ENCODE assay signal across 14 cellular contexts in genomic region chr1:16392740-16393139, GRCh38. TPM values are rescaled to one million over a fixed set of nuclear protein-coding genes. Genes with fewer than 3 reads are reported as not detected.
A peak's percentile ranks its signal among the peaks of the same experiment; 100 is the strongest.
DNase-seq lines count a peak whose midpoint lies in the region; ATAC-seq, FAIRE-seq and TF ChIP-seq lines count a peak whose summit lies in the region.
"Had no signal": no experiment of that assay in that cellular context is flagged by ENCODE, and none has a peak within 500 bp of the region (broad histone marks: within the 10 kb centered on the region; RNA-seq: fewer than 3 reads in every experiment).

No MANE protein-coding gene starts in this region.

- H3K4me1 Mint-ChIP-seq in activated naive CD4-positive, alpha-beta T cell treated with anti-CD3 and anti-CD28 coated beads, Interleukin-2, amount 10 ng/mL, durations not matched to agents 7 days and 5 days = peaks cover 39% of the 10 kb centered on the region
- H3K4me1 Mint-ChIP-seq in activated T-helper 17 cell treated with anti-CD3 and anti-CD28 coated beads, Interleukin-2, amount 50 U/mL, for 72 hours = peaks cover 32% of the 10 kb centered on the region

- H3K27me3 Mint-ChIP-seq in activated naive CD4-positive, alpha-beta T cell treated with anti-CD3 and anti-CD28 coated beads, Interleukin-2, amount 10 ng/mL, durations not matched to agents 7 days and 5 days = no peaks in the 10 kb centered on the region
- no peaks in the 10 kb centered on the region for H3K27me3 Mint-ChIP-seq in activated T-helper 17 cell treated with anti-CD3 and anti-CD28 coated beads, Interleukin-2, amount 50 U/mL, for 72 hours

- peaks cover 0 to 65% (median 44%) of the 10 kb centered on the region in 6 donors for H3K36me3 ChIP-seq in spleen

- H3K4me3 Mint-ChIP-seq in activated naive CD4-positive, alpha-beta T cell treated with anti-CD3 and anti-CD28 coated beads, Interleukin-2, amount 10 ng/mL, durations not matched to agents 7 days and 5 days = no peak overlapping the region
- no peak overlapping the region for H3K4me3 Mint-ChIP-seq in activated T-helper 17 cell treated with anti-CD3 and anti-CD28 coated beads, Interleukin-2, amount 50 U/mL, for 72 hours

- no peaks in the 10 kb centered on the region for H3K9me3 Mint-ChIP-seq in activated naive CD4-positive, alpha-beta T cell treated with anti-CD3 and anti-CD28 coated beads, Interleukin-2, amount 10 ng/mL, durations not matched to agents 7 days and 5 days
- H3K9me3 Mint-ChIP-seq in activated T-helper 17 cell treated with anti-CD3 and anti-CD28 coated beads, Interleukin-2, amount 50 U/mL, for 72 hours = no peaks in the 10 kb centered on the region

- peaks cover 24% of the 10 kb centered on the region for H3K36me3 Mint-ChIP-seq in activated naive CD4-positive, alpha-beta T cell treated with anti-CD3 and anti-CD28 coated beads, Interleukin-2, amount 10 ng/mL, durations not matched to agents 7 days and 5 days
- peaks cover 84% of the 10 kb centered on the region for H3K36me3 Mint-ChIP-seq in activated T-helper 17 cell treated with anti-CD3 and anti-CD28 coated beads, Interleukin-2, amount 50 U/mL, for 72 hours (ENCODE audit: low read depth)

- H3K27ac ChIP-seq in spleen = peak overlapping the region in 5 of 8 donors; percentile 25 to 74 (median 57)
- H3K27ac ChIP-seq: HL-60 had no signal

- H3K27ac Mint-ChIP-seq in activated naive CD4-positive, alpha-beta T cell treated with anti-CD3 and anti-CD28 coated beads, Interleukin-2, amount 10 ng/mL, durations not matched to agents 7 days and 5 days = peak overlapping the region; percentile 58
- H3K27ac Mint-ChIP-seq in activated T-helper 17 cell treated with anti-CD3 and anti-CD28 coated beads, Interleukin-2, amount 50 U/mL, for 72 hours = peak overlapping the region; percentile 78

- no peak for FAIRE-seq in GM19239 (lab: Jason Lieb, UNC)
- FAIRE-seq: endothelial cell of umbilical vein had no signal

- no peaks in the 10 kb centered on the region for H3K9me3 ChIP-seq in spleen

- H3K4me3 ChIP-seq in fibroblast of the aortic adventitia (ENCODE audit: low read depth, low read length) (no peak overlapping the region), spleen (no peak overlapping the region)
- H3K4me3 ChIP-seq: lung had no signal

- TF ChIP-seq POLR2A in spleen (IDR thresholded peaks at IDR 0.05) = no peak

- DNase-seq in activated naive CD4-positive, alpha-beta T cell treated with anti-CD3 and anti-CD28 coated beads, Interleukin-2, amount 10 ng/mL, durations not matched to agents 7 days and 5 days = no peak
- DNase-seq in activated naive CD4-positive, alpha-beta T cell treated with anti-CD3 and anti-CD28 coated beads, Interleukin-2, amount 50 U/mL, for 16 hours = no peak
- DNase-seq in fibroblast of the aortic adventitia (ENCODE audit: low read depth) (peak; percentile 32), spleen (no peak), GM19239 (ENCODE audit: insufficient read length, low spot score) (no peak), NCI-H748 treated with DMSO at 0.1 percent for 48 hours (lab: John Stamatoyannopoulos, UW) (no peak)
- no peak for DNase-seq in activated CD4-positive, CD25-positive, alpha-beta regulatory T cell treated with anti-CD3 and anti-CD28 coated beads, Interleukin-2, amount 50 U/mL, for 72 hours
- DNase-seq: DMS79 treated with DMSO at 0.1 percent for 48 hours, NCI-H2081, SHP77 had no signal

- peaks cover 34 to 95% (median 71%) of the 10 kb centered on the region in 6 donors for H3K4me1 ChIP-seq in spleen

- CTCF ChIA-PET in activated naive CD4-positive, alpha-beta T cell treated with anti-CD3 and anti-CD28 coated beads, Interleukin-2, amount 10 ng/mL, durations not matched to agents 7 days and 5 days (lab: Charles Lee) = no interaction called here

- WGBS in spleen, 5 donors = 64 to 88% (median 80%) methylated on average over 4 of the region's 4 CpGs

- intact Hi-C loops in spleen (cut with DNase I; ENCODE audit: low total_unique reads) = no loop called here

- TF ChIP-seq CTCF in fibroblast of the aortic adventitia (IDR thresholded peaks at IDR 0.05; ENCODE audit: insufficient read depth, low read length) (no peak), spleen (IDR thresholded peaks at IDR 0.05 in 8 of 11, conservative IDR thresholded peaks at IDR 0.05 in 3 of 11) (no peak)

- no peaks in the 10 kb centered on the region for H3K27me3 ChIP-seq in spleen (replicated peaks in 1 of 7)

- no peak for ATAC-seq in activated T-helper 17 cell treated with anti-CD3 and anti-CD28 coated beads, Interleukin-2, amount 50 U/mL, for 72 hours (replicated peaks)

RNA-seq across cellular contexts. Expression of gene SZRD1, which starts 25.7 kb away (rescaled TPM):
- total RNA-seq in activated T-helper 17 cell treated with anti-CD3 and anti-CD28 coated beads, Interleukin-2, amount 50 U/mL, for 72 hours = 100 to 1,000 TPM; 172 to 204 TPM
- 67.1 and 97.9 TPM in 2 replicates for total RNA-seq in fibroblast of the aortic adventitia (ENCODE audit: low replicate concordance)
- 100 to 1,000 TPM in 4 of 7 donors, 10 to 100 TPM in 3; 68.9 to 129 (median 103) TPM for total RNA-seq in spleen
- 10 to 100 TPM; 37.8 to 84.1 (median 53.8) TPM for polyA plus RNA-seq in spleen

RNA-seq across cellular contexts. Expression of gene FBXO42, which starts 40.5 kb away (rescaled TPM):
- 10 to 100 TPM; 19.7 to 27.3 TPM for total RNA-seq in activated T-helper 17 cell treated with anti-CD3 and anti-CD28 coated beads, Interleukin-2, amount 50 U/mL, for 72 hours
- total RNA-seq in fibroblast of the aortic adventitia (ENCODE audit: low replicate concordance) (16.5 and 18.6 TPM in 2 replicates), spleen (10 to 100 TPM; 18.7 to 30.2 (median 23.7) TPM)
- 10 to 100 TPM in 1 of 3 donors, 1 to 10 TPM in 2; 8.6 to 12.4 (median 9.9) TPM for polyA plus RNA-seq in spleen

RNA-seq across cellular contexts. Expression of gene SPATA21, which starts 44.5 kb away (rescaled TPM):
- under 1 TPM in 1 of 2 donors, not detected in 1; 0.08 TPM for total RNA-seq in activated T-helper 17 cell treated with anti-CD3 and anti-CD28 coated beads, Interleukin-2, amount 50 U/mL, for 72 hours
- not detected in 2 replicates for total RNA-seq in fibroblast of the aortic adventitia (ENCODE audit: low replicate concordance)
- total RNA-seq in spleen = under 1 TPM in 1 of 7 donors, not detected in 6; 0.30 TPM
- under 1 TPM; 0.13 to 0.32 (median 0.18) TPM for polyA plus RNA-seq in spleen
- total RNA-seq: endothelial cell of umbilical vein, lung had no signal
- polyA plus RNA-seq: endothelial cell of umbilical vein had no signal

RNA-seq across cellular contexts. Expression of gene NECAP2, which starts 47.8 kb away (rescaled TPM):
- 10 to 100 TPM; 68.0 to 83.7 TPM for total RNA-seq in activated T-helper 17 cell treated with anti-CD3 and anti-CD28 coated beads, Interleukin-2, amount 50 U/mL, for 72 hours
- 71.5 and 73.9 TPM in 2 replicates for total RNA-seq in fibroblast of the aortic adventitia (ENCODE audit: low replicate concordance)
- total RNA-seq in spleen = 100 to 1,000 TPM in 6 of 7 donors, 10 to 100 TPM in 1; 98.8 to 150 (median 122) TPM
- polyA plus RNA-seq in spleen = 100 to 1,000 TPM in 1 of 3 donors, 10 to 100 TPM in 2; 59.7 to 105 (median 78.6) TPM
